27 cellular contexts compared by ENCODE assay signal in the genomic region with DNA sequence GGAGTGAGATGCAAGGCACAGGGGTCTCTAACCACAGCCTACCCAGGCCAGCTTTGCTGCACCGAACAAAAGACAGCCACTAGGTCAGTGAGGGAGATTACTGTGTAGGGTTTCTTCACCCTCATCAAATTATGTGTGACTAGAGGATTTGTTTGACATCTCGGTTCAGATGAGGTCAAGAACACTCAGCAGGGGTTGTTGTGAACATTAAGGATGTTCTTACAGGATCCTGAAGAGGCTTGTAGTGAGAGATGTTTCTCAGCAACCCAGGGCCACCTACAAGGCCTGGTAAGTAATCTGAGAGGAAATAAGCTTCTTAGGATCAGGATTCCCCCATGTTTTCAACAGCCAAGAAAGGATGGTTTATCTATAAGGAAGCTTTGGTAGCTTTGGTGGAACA.
"Had no signal": no experiment of that assay in that cellular context is flagged by ENCODE, and none has a peak within 500 bp of the region (broad histone marks: within the 10 kb centered on the region; RNA-seq: fewer than 3 reads in every experiment).

No MANE protein-coding gene starts in this region.

- H3K27me3 ChIP-seq: dorsolateral prefrontal cortex, hepatocyte, neutrophil, pancreas, testis, upper lobe of left lung had no signal

- ATAC-seq: activated CD8-positive, alpha-beta T cell treated with anti-CD3 and anti-CD28 coated beads for 36 hours; activated naive CD8-positive, alpha-beta T cell treated with anti-CD3 and anti-CD28 coated beads, Interleukin-2, amount 50 U/mL, for 24 hours; left colon; natural killer cell treated with Interleukin-12 subunit alpha and Interleukin-12 subunit beta and Interleukin-15 and Interleukin-18, amount 100 ng/mL, for 72 hours; pancreas; sciatic nerve; stimulated activated memory B cell treated with anti-CD40 and anti-IgM and Interleukin-4, amounts not matched to agents 10 μg/mL and 1 μg/mL and 100 μg/mL, for 72 hours had no signal

- H3K36me3 Mint-ChIP-seq: brain; mesothelial cell of epicardium; natural killer cell treated with Interleukin-12 subunit alpha and Interleukin-12 subunit beta and Interleukin-15 and Interleukin-18, amount 100 ng/mL, for 72 hours; stimulated activated memory B cell treated with anti-CD40 and anti-IgM and Interleukin-4, amounts not matched to agents 10 μg/mL and 1 μg/mL and 100 μg/mL, for 72 hours had no signal

- H3K4me1 Mint-ChIP-seq: activated CD4-positive, alpha-beta T cell treated with anti-CD3 and anti-CD28 coated beads, Interleukin-2, amount 10 ng/mL, durations not matched to agents 24 days and 14 days; activated naive CD8-positive, alpha-beta T cell treated with anti-CD3 and anti-CD28 coated beads, Interleukin-2, amount 50 U/mL, for 24 hours; stimulated activated memory B cell treated with anti-CD40 and anti-IgM and Interleukin-4, amounts not matched to agents 10 μg/mL and 1 μg/mL and 100 μg/mL, for 72 hours had no signal

- H3K4me3 ChIP-seq: dorsolateral prefrontal cortex, hepatocyte, lung, pancreas, smooth muscle cell, testis, upper lobe of left lung had no signal

- H3K36me3 ChIP-seq: neutrophil, pancreas, upper lobe of left lung had no signal

- H3K27ac Mint-ChIP-seq: activated CD4-positive, alpha-beta T cell treated with anti-CD3 and anti-CD28 coated beads, Interleukin-2, amount 10 ng/mL, durations not matched to agents 24 days and 14 days; activated CD8-positive, alpha-beta T cell treated with anti-CD3 and anti-CD28 coated beads for 36 hours; activated naive CD4-positive, alpha-beta T cell treated with anti-CD3 and anti-CD28 coated beads for 36 hours; activated naive CD8-positive, alpha-beta T cell treated with anti-CD3 and anti-CD28 coated beads, Interleukin-2, amount 50 U/mL, for 24 hours; activated T-cell treated with anti-CD3 and anti-CD28 coated beads, Interleukin-2, amount 50 U/mL, for 24 hours; activated T-helper 2 cell treated with anti-CD3 and anti-CD28 coated beads, Interferon-gamma antibody, Interleukin-2, Interleukin-4, amounts not matched to agents 10 μg/mL and 5 μg/mL and 100 μg/mL, durations not matched to agents 14 hours and 24 hours and 36 hours; brain; endodermal cell; mesothelial cell of epicardium; natural killer cell treated with Interleukin-12 subunit alpha and Interleukin-12 subunit beta and Interleukin-15 and Interleukin-18, amount 100 ng/mL, for 72 hours; stimulated activated memory B cell treated with anti-CD40 and anti-IgM and Interleukin-4, amounts not matched to agents 10 μg/mL and 1 μg/mL and 100 μg/mL, for 72 hours had no signal

- DNase-seq: activated CD4-positive, alpha-beta T cell treated with anti-CD3 and anti-CD28 coated beads, Interleukin-2, amount 10 ng/mL, durations not matched to agents 24 days and 14 days; activated CD8-positive, alpha-beta T cell treated with anti-CD3 and anti-CD28 coated beads for 36 hours; activated naive CD4-positive, alpha-beta T cell treated with anti-CD3 and anti-CD28 coated beads for 36 hours; activated naive CD8-positive, alpha-beta T cell treated with anti-CD3 and anti-CD28 coated beads, Interleukin-2, amount 50 U/mL, for 24 hours; activated T-cell treated with anti-CD3 and anti-CD28 coated beads, Interleukin-2, amount 50 U/mL, for 24 hours; anterior cingulate cortex; central memory CD4-positive, alpha-beta T cell; dorsolateral prefrontal cortex; endodermal cell; foreskin fibroblast; islet precursor cell; left colon; pancreas; stimulated activated CD4-positive, alpha-beta T cell treated with anti-CD3 and anti-CD28 coated beads, Interleukin-4, amount 100 ng/mL, for 4 hours; T1000; testis; upper lobe of left lung had no signal

- H3K9me3 ChIP-seq: neutrophil, pancreas, testis, upper lobe of left lung had no signal

- H3K27me3 Mint-ChIP-seq: activated naive CD8-positive, alpha-beta T cell treated with anti-CD3 and anti-CD28 coated beads, Interleukin-2, amount 50 U/mL, for 24 hours; activated T-cell treated with anti-CD3 and anti-CD28 coated beads, Interleukin-2, amount 50 U/mL, for 24 hours; natural killer cell treated with Interleukin-12 subunit alpha and Interleukin-12 subunit beta and Interleukin-15 and Interleukin-18, amount 100 ng/mL, for 72 hours; stimulated activated memory B cell treated with anti-CD40 and anti-IgM and Interleukin-4, amounts not matched to agents 10 μg/mL and 1 μg/mL and 100 μg/mL, for 72 hours had no signal

- H3K4me3 Mint-ChIP-seq: activated CD4-positive, alpha-beta T cell treated with anti-CD3 and anti-CD28 coated beads, Interleukin-2, amount 10 ng/mL, durations not matched to agents 24 days and 14 days; activated CD8-positive, alpha-beta T cell treated with anti-CD3 and anti-CD28 coated beads for 36 hours; activated naive CD4-positive, alpha-beta T cell treated with anti-CD3 and anti-CD28 coated beads for 36 hours; activated naive CD8-positive, alpha-beta T cell treated with anti-CD3 and anti-CD28 coated beads, Interleukin-2, amount 50 U/mL, for 24 hours; activated T-cell treated with anti-CD3 and anti-CD28 coated beads, Interleukin-2, amount 50 U/mL, for 24 hours; brain; endodermal cell; mesothelial cell of epicardium; natural killer cell treated with Interleukin-12 subunit alpha and Interleukin-12 subunit beta and Interleukin-15 and Interleukin-18, amount 100 ng/mL, for 72 hours; stimulated activated memory B cell treated with anti-CD40 and anti-IgM and Interleukin-4, amounts not matched to agents 10 μg/mL and 1 μg/mL and 100 μg/mL, for 72 hours had no signal

- H3K4me1 ChIP-seq: pancreas, testis had no signal
